ENCODE assay signal across 8 cellular contexts in genomic region chr15:38072007-38072506, GRCh38.
DNase-seq lines count a peak whose midpoint lies in the region; ATAC-seq, FAIRE-seq and TF ChIP-seq lines count a peak whose summit lies in the region.

No MANE protein-coding gene starts in this region.

- H3K36me3 Mint-ChIP-seq in osteocyte (ENCODE audit: unreplicated experiment) = no peaks in the 10 kb centered on the region

- H3K36me3 ChIP-seq in A673 (ENCODE audit: insufficient read depth, low read length, poor library complexity, severe bottlenecking) (no peaks in the 10 kb centered on the region), esophagus squamous epithelium (no peaks in the 10 kb centered on the region)

- DNase-seq in A673 (ENCODE audit: low spot score) = no peak
- no peak for DNase-seq in RWPE1 (ENCODE audit: low spot score)
- DNase-seq in esophagus squamous epithelium (lab: John Stamatoyannopoulos, UW) = no peak
- DNase-seq in osteocyte (ENCODE audit: extremely low spot score, unreplicated experiment) = no peak
- no peak for DNase-seq in NCI-H2107 treated with DMSO at 0.1 percent for 48 hours (lab: John Stamatoyannopoulos, UW; ENCODE audit: unreplicated experiment)
- no peak for DNase-seq in frontal cortex (ENCODE audit: low spot score in 2 of 2)
- DNase-seq in NCI-H187 (lab: John Stamatoyannopoulos, UW) = no peak

- no peak overlapping the region for H3K27ac ChIP-seq in A673 (ENCODE audit: low read depth, low read length, poor library complexity, severe bottlenecking)
- peak overlapping the region; percentile 94 for H3K27ac ChIP-seq in RWPE1
- H3K27ac ChIP-seq in esophagus squamous epithelium = peak overlapping the region; percentile 84 to 92 (median 88)

- POLR2A ChIA-PET in A673 (lab: Charles Lee; ENCODE audit: low non-redundant PET) (interaction anchor here (0.6 kb wide), 1 partner anchor 156 kb away, joined by 6 read pairs; no protein-coding TSS in a partner anchor), RWPE1 (lab: Yijun Ruan, JAX; ENCODE audit: low non-redundant PET) (interaction anchor here (1.1 kb wide), 1 partner anchor 181 kb away, joined by 4 read pairs; the partner anchor contains the start of gene SPRED1)

- H3K9me3 ChIP-seq in A673 (ENCODE audit: low read depth, low read length, poor library complexity, severe bottlenecking) = no peaks in the 10 kb centered on the region
- no peaks in the 10 kb centered on the region for H3K9me3 ChIP-seq in esophagus squamous epithelium

- peak overlapping the region; percentile 44 for H3K4me3 ChIP-seq in A673 (ENCODE audit: low read depth, low read length, poor library complexity, severe bottlenecking)
- H3K4me3 ChIP-seq in esophagus squamous epithelium = peak overlapping the region; percentile 44 to 72 (median 56)

- BruUV-seq in A673 (replicated peaks; lab: Mats Ljungman, UMichigan) = no TSS peak

- TF ChIP-seq CTCF in A673 (conservative IDR thresholded peaks at IDR 0.05; ENCODE audit: low read depth, low read length) (no peak), RWPE1 (conservative IDR thresholded peaks at IDR 0.05; ENCODE audit: low read depth) (no peak), esophagus squamous epithelium (IDR thresholded peaks at IDR 0.05) (no peak), osteocyte (IDR thresholded peaks at IDR 0.05) (no peak)

- ATAC-seq in GM21723 (IDR thresholded peaks at IDR 0.05; ENCODE audit: unreplicated experiment) = peak; percentile 15

- FAIRE-seq in frontal cortex (lab: Jason Lieb, UNC) = no peak

- TF ChIP-seq POLR2A in esophagus squamous epithelium (IDR thresholded peaks at IDR 0.05) = no peak

- H3K4me3 Mint-ChIP-seq in osteocyte (ENCODE audit: unreplicated experiment) = peak overlapping the region; percentile 77

- H3K4me1 ChIP-seq in A673 (ENCODE audit: insufficient read depth, low read length, poor library complexity, severe bottlenecking) = peaks cover 24% of the 10 kb centered on the region
- peaks cover 28 to 76% (median 32%) of the 10 kb centered on the region in 3 donors for H3K4me1 ChIP-seq in esophagus squamous epithelium

- 28 to 35% methylated on average over 9 to 10 of the region's 11 CpGs for WGBS in esophagus squamous epithelium, 2 donors

- H3K9me3 Mint-ChIP-seq in osteocyte (ENCODE audit: unreplicated experiment) = no peaks in the 10 kb centered on the region

- CTCF ChIA-PET in A673 (lab: Charles Lee) (no interaction called here), RWPE1 (lab: Yijun Ruan, JAX) (interaction anchor here (0.6 to 0.7 kb wide), 2 partner anchors 25 to 69 kb away, joined by 3 to 5 read pairs; no protein-coding TSS in a partner anchor)

- intact Hi-C loops in A673 (cut with micrococcal nuclease; ENCODE audit: unreplicated experiment) (no loop called here), esophagus squamous epithelium (cut with DNase I) (no loop called here)

- H3K27me3 ChIP-seq in A673 (replicated peaks; ENCODE audit: insufficient read depth, low read depth, low read length, poor library complexity) (no peaks in the 10 kb centered on the region), esophagus squamous epithelium (no peaks in the 10 kb centered on the region)

- H3K4me1 Mint-ChIP-seq in osteocyte (ENCODE audit: unreplicated experiment) = peaks cover 55% of the 10 kb centered on the region

- H3K27ac Mint-ChIP-seq in osteocyte (ENCODE audit: unreplicated experiment) = peak overlapping the region; percentile 99

- H3K27me3 Mint-ChIP-seq in osteocyte (ENCODE audit: unreplicated experiment) = no peaks in the 10 kb centered on the region
